ENCODE assay signal across 26 cellular contexts in the genomic region with DNA sequence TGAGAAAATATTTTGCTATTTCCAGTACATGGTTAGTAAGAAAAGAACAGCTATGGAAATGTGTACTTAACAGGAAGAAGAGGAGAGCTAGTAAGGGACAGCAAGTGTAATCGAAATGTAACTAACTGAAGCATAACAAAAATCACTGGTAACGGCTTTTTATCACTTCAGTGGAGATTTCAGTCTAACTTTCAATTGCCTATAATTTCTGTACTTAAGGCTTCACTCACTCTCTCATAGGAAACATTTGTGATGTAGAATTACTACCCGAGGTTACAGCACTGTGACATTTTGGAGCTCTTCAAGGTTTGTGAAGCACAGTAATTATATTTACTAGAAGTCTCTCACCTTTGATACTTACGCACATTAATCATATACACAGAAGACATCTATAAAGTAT.
"Had no signal": no experiment of that assay in that cellular context is flagged by ENCODE, and none has a peak within 500 bp of the region (broad histone marks: within the 10 kb centered on the region; RNA-seq: fewer than 3 reads in every experiment).

No MANE protein-coding gene starts in this region.

- H3K9me3 Mint-ChIP-seq: activated B cell treated with CpG ODN at 0.5 μM for 24 hours had no signal

- H3K27ac ChIP-seq: colonic mucosa, epithelial cell of prostate, esophagus squamous epithelium, heart right ventricle, left lung, lower lobe of right lung, right atrium auricular region, suprapubic skin, tibial artery, upper lobe of right lung had no signal

- ATAC-seq: activated CD8-positive, alpha-beta T cell treated with anti-CD3 and anti-CD28 coated beads for 36 hours; activated T-cell treated with anti-CD3 and anti-CD28 coated beads, Interleukin-2, amount 50 U/mL, for 4 hours; activated T-helper 17 cell treated with anti-CD3 and anti-CD28 coated beads, Interleukin-2, amount 50 U/mL, for 72 hours; heart right ventricle; left lung; lower lobe of right lung; natural killer cell; upper lobe of right lung had no signal

- H3K36me3 ChIP-seq: colonic mucosa, esophagus squamous epithelium, heart right ventricle, left lung, lower lobe of right lung, right atrium auricular region, suprapubic skin, tibial artery, upper lobe of right lung had no signal

- H3K4me1 Mint-ChIP-seq: activated B cell treated with CpG ODN at 0.5 μM for 24 hours; activated T-helper 17 cell treated with anti-CD3 and anti-CD28 coated beads, Interleukin-2, amount 50 U/mL, for 72 hours; central memory CD8-positive, alpha-beta T cell; natural killer cell had no signal

- H3K4me3 ChIP-seq: colonic mucosa, esophagus squamous epithelium, heart right ventricle, left lung, lower lobe of right lung, right atrium auricular region, suprapubic skin, tibial artery, upper lobe of right lung had no signal

- DNase-seq: activated B cell treated with CpG ODN at 0.5 μM for 24 hours; activated CD4-positive, alpha-beta T cell treated with anti-CD3 and anti-CD28 coated beads, Interleukin-2, amount 50 U/mL, for 1 hour; activated CD8-positive, alpha-beta T cell treated with anti-CD3 and anti-CD28 coated beads for 36 hours; activated gamma-delta T cell treated with Interleukin-2 at 50 U/mL for 16 hours; activated naive CD4-positive, alpha-beta T cell treated with anti-CD3 and anti-CD28 coated beads, Interleukin-2, amount 50 U/mL, for 16 hours; activated T-cell treated with anti-CD3 and anti-CD28 coated beads, Interleukin-2, amount 50 U/mL, for 4 hours; amniotic stem cell; colonic mucosa; effector CD8-positive, alpha-beta T cell; esophagus squamous epithelium; foreskin melanocyte; heart right ventricle; left lung; lower lobe of right lung; mesendoderm; natural killer cell; stimulated activated CD4-positive, alpha-beta T cell treated with anti-CD3 and anti-CD28 coated beads, Interleukin-15, amount 100 ng/mL, for 24 hours; stimulated activated CD4-positive, alpha-beta T cell treated with anti-CD3 and anti-CD28 coated beads, Interleukin-2, amount 100 ng/mL, for 24 hours; stimulated activated naive CD4-positive, alpha-beta T cell; tibial artery had no signal

- H3K27me3 Mint-ChIP-seq: activated B cell treated with CpG ODN at 0.5 μM for 24 hours; activated CD8-positive, alpha-beta T cell treated with anti-CD3 and anti-CD28 coated beads for 36 hours; activated T-helper 17 cell treated with anti-CD3 and anti-CD28 coated beads, Interleukin-2, amount 50 U/mL, for 72 hours; central memory CD8-positive, alpha-beta T cell had no signal

- H3K4me3 Mint-ChIP-seq: activated B cell treated with CpG ODN at 0.5 μM for 24 hours; activated CD8-positive, alpha-beta T cell treated with anti-CD3 and anti-CD28 coated beads for 36 hours; activated T-cell treated with anti-CD3 and anti-CD28 coated beads, Interleukin-2, amount 50 U/mL, for 4 hours; activated T-helper 17 cell treated with anti-CD3 and anti-CD28 coated beads, Interleukin-2, amount 50 U/mL, for 72 hours; central memory CD8-positive, alpha-beta T cell; natural killer cell had no signal

- H3K27ac Mint-ChIP-seq: activated B cell treated with CpG ODN at 0.5 μM for 24 hours; activated CD8-positive, alpha-beta T cell treated with anti-CD3 and anti-CD28 coated beads for 36 hours; activated T-helper 17 cell treated with anti-CD3 and anti-CD28 coated beads, Interleukin-2, amount 50 U/mL, for 72 hours; natural killer cell had no signal

- H3K9me3 ChIP-seq: colonic mucosa, esophagus squamous epithelium, left lung, lower lobe of right lung, right atrium auricular region, suprapubic skin, tibial artery, upper lobe of right lung had no signal

- H3K4me1 ChIP-seq: colonic mucosa, esophagus squamous epithelium, heart right ventricle, left lung, lower lobe of right lung, right atrium auricular region, suprapubic skin, tibial artery, upper lobe of right lung had no signal

- H3K27me3 ChIP-seq: colonic mucosa, esophagus squamous epithelium, heart right ventricle, left lung, right atrium auricular region, suprapubic skin, tibial artery, upper lobe of right lung had no signal
